ENCODE assay signal across 8 cellular contexts in genomic region chr2:37324786-37325624, GRCh38. TPM values are rescaled to one million over a fixed set of nuclear protein-coding genes. Genes with fewer than 3 reads are reported as not detected.
DNase-seq lines count a peak whose midpoint lies in the region; ATAC-seq and TF ChIP-seq lines count a peak whose summit lies in the region.

Gene PRKD3 (minus strand): TSS chr2:37324833. CDS start chr2:37316524, 8,309 bp downstream.

- peak within 1 kb of the TSS; percentile 95 for H3K4me2 ChIP-seq in OCI-LY3 (ENCODE audit: low read length)

- H3K4me1 ChIP-seq in BE2C (peaks cover 5% of the 10 kb centered on the region; the same call in 1 of the 2 replicates), OCI-LY3 (ENCODE audit: low read length) (peaks cover 37% of the 10 kb centered on the region)

- peaks cover 11% of the 10 kb centered on the region for H3K27me3 Mint-ChIP-seq in activated T-cell treated with anti-CD3 and anti-CD28 coated beads, Interleukin-2, amount 50 U/mL, for 4 hours (ENCODE audit: low read depth)
- peaks cover 30% of the 10 kb centered on the region for H3K27me3 Mint-ChIP-seq in stimulated activated naive CD8-positive, alpha-beta T cell treated with anti-CD3 and anti-CD28 coated beads, Interleukin-15, amount 100 ng/mL, for 72 hours

- TF ChIP-seq CTCF in BE2C (IDR thresholded peaks at IDR 0.05; ENCODE audit: low read depth, low read length) (no peak), OCI-LY3 (IDR thresholded peaks at IDR 0.05; ENCODE audit: low read depth, low read length) (no peak)

- peak within 1 kb of the TSS; percentile 86 to 94 for H3K27ac Mint-ChIP-seq in stimulated activated naive CD8-positive, alpha-beta T cell treated with anti-CD3 and anti-CD28 coated beads, Interleukin-15, amount 100 ng/mL, for 72 hours

- ATAC-seq in GM19025 (IDR thresholded peaks at IDR 0.05; ENCODE audit: low read depth, unreplicated experiment) (peak; percentile 74), HG03175 (IDR thresholded peaks at IDR 0.05; ENCODE audit: unreplicated experiment) (peak; percentile 72), esophagus mucosa (peak; percentile 87)
- peak; percentile 81 to 82 for ATAC-seq in activated T-cell treated with anti-CD3 and anti-CD28 coated beads, Interleukin-2, amount 50 U/mL, for 4 hours
- ATAC-seq in stimulated activated naive CD8-positive, alpha-beta T cell treated with anti-CD3 and anti-CD28 coated beads, Interleukin-15, amount 100 ng/mL, for 72 hours, result peak; percentile 88

- H3K79me2 ChIP-seq in OCI-LY3 (ENCODE audit: low read length), result peaks cover 43% of the 10 kb centered on the region

- H3K36me3 Mint-ChIP-seq in activated T-cell treated with anti-CD3 and anti-CD28 coated beads, Interleukin-2, amount 50 U/mL, for 4 hours (ENCODE audit: insufficient read depth), result peaks cover 2% of the 10 kb centered on the region

- no peaks in the 10 kb centered on the region for H3K27me3 ChIP-seq in BE2C
- H3K27me3 ChIP-seq in OCI-LY3 (ENCODE audit: low read depth, low read length), result peaks cover 13% of the 10 kb centered on the region; the same call in 1 of the 2 replicates

- H3K9me3 ChIP-seq in BE2C, result no peaks in the 10 kb centered on the region
- H3K9me3 ChIP-seq in OCI-LY3 (ENCODE audit: insufficient read depth, low read length), result no peaks in the 10 kb centered on the region

- peak within 1 kb of the TSS; percentile 87 for H3K9ac ChIP-seq in OCI-LY3 (ENCODE audit: low read length)

- no peaks in the 10 kb centered on the region for H3K9me3 Mint-ChIP-seq in activated T-cell treated with anti-CD3 and anti-CD28 coated beads, Interleukin-2, amount 50 U/mL, for 4 hours
- H3K9me3 Mint-ChIP-seq in stimulated activated naive CD8-positive, alpha-beta T cell treated with anti-CD3 and anti-CD28 coated beads, Interleukin-15, amount 100 ng/mL, for 72 hours, result no peaks in the 10 kb centered on the region

- H2AFZ ChIP-seq in OCI-LY3 (ENCODE audit: low read depth, low read length), result peak within 1 kb of the TSS; percentile 91

- H3K27ac ChIP-seq in OCI-LY3 (ENCODE audit: low read length), result peak within 1 kb of the TSS; percentile 52

- peaks cover 26% of the 10 kb centered on the region; the same call in 1 of the 2 replicates for H4K20me1 ChIP-seq in OCI-LY3 (ENCODE audit: insufficient read depth, low read length)

- H3K4me3 Mint-ChIP-seq in activated T-cell treated with anti-CD3 and anti-CD28 coated beads, Interleukin-2, amount 50 U/mL, for 4 hours, result peak within 1 kb of the TSS; percentile 94
- peak within 1 kb of the TSS; percentile 89 for H3K4me3 Mint-ChIP-seq in stimulated activated naive CD8-positive, alpha-beta T cell treated with anti-CD3 and anti-CD28 coated beads, Interleukin-15, amount 100 ng/mL, for 72 hours

- peaks cover 35% of the 10 kb centered on the region for H3K4me1 Mint-ChIP-seq in activated T-cell treated with anti-CD3 and anti-CD28 coated beads, Interleukin-2, amount 50 U/mL, for 4 hours (ENCODE audit: low read depth)
- H3K4me1 Mint-ChIP-seq in stimulated activated naive CD8-positive, alpha-beta T cell treated with anti-CD3 and anti-CD28 coated beads, Interleukin-15, amount 100 ng/mL, for 72 hours, result peaks cover 36% of the 10 kb centered on the region

- DNase-seq in BE2C, result no peak
- DNase-seq in activated T-cell treated with anti-CD3 and anti-CD28 coated beads, Interleukin-2, amount 50 U/mL, for 4 hours, result peak; percentile 64
- peak; percentile 79 for DNase-seq in myocyte (ENCODE audit: low read depth)
- peak; percentile 51 to 70 for DNase-seq in stimulated activated naive CD8-positive, alpha-beta T cell treated with anti-CD3 and anti-CD28 coated beads, Interleukin-15, amount 100 ng/mL, for 72 hours

- H3K36me3 ChIP-seq in BE2C (peaks cover 3% of the 10 kb centered on the region; the same call in 1 of the 2 replicates), OCI-LY3 (replicated peaks; ENCODE audit: low read depth, low read length) (no peaks in the 10 kb centered on the region)

- H3K4me3 ChIP-seq in BE2C (ENCODE audit: low read depth, low read length) (peak within 1 kb of the TSS; percentile 88), OCI-LY3 (ENCODE audit: low read length) (peak within 1 kb of the TSS; percentile 92)

RNA-seq across cellular contexts. Expression of gene PRKD3, which starts in this region (rescaled TPM):
- polyA plus RNA-seq in BE2C (2012; ENCODE audit: insufficient read depth, insufficient read length, low read depth), result 24.5 TPM
- total RNA-seq in activated T-cell treated with anti-CD3 and anti-CD28 coated beads, Interleukin-2, amount 50 U/mL, for 4 hours, result 10 to 100 TPM; 39.8 to 66.9 (median 48.4) TPM
- total RNA-seq in esophagus mucosa (17.4 TPM), myocyte (19.6 and 24.2 TPM in 2 replicates)
- polyA plus RNA-seq in myocyte (2012), result 11.9 TPM
